Comparison of ENCODE assay signal across 1 cellular context in genomic region chr10:1498746-1499343, GRCh38.
TF ChIP-seq lines count a peak whose summit lies in the region.

No MANE protein-coding gene starts in this region.

TF ChIP-seq in HCT116, 20 proteins besides CTCF, POLR2A, EP300 and RAD21 (continued from another document):
- no peak for TF ChIP-seq EGR1 (IDR thresholded peaks at IDR 0.05; ENCODE audit: low read depth)
- TF ChIP-seq SRF (IDR thresholded peaks at IDR 0.05; ENCODE audit: low read depth) = peak; percentile 72
